1 cellular context compared by ENCODE assay signal in the genomic region with DNA sequence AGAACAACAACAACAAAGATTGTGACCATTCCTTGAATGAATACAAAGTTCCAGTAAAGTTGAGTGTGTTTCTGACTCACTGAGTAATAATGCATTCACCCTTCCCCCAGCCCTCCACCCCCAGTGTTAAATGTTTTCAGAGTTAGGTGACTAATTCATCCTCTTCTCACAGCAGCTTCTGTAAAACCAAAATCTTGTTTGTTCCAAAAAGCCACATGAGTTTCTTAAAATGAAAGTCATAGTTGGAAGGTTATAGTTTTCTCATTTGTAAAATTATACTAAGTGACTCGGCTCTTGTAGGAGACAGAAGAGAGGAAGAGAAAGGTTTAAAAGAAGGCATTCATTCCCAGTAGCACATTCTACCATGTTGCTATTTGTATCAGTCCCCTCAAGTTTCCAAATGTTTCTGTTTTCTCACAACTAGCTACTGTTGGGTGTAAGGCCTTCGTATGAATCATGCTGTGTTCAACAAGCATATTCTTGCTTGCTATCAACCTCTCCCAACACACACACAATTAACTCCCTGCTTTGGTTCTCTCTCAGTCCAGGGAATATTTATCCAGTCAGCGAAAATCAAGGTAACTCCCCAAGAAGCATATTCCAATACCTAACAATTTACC.
TF ChIP-seq lines count a peak whose summit lies in the region.

No MANE protein-coding gene starts in this region.

TF ChIP-seq in SK-N-SH, 30 proteins besides CTCF, POLR2A, EP300 and RAD21 (continued from another document):
- TF ChIP-seq, protein P1, sequence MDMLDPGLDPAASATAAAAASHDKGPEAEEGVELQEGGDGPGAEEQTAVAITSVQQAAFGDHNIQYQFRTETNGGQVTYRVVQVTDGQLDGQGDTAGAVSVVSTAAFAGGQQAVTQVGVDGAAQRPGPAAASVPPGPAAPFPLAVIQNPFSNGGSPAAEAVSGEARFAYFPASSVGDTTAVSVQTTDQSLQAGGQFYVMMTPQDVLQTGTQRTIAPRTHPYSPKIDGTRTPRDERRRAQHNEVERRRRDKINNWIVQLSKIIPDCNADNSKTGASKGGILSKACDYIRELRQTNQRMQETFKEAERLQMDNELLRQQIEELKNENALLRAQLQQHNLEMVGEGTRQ (IDR thresholded peaks at IDR 0.05; ENCODE audit: borderline replicate concordance, low read depth, low read length): no peak
- TF ChIP-seq CHD2 (IDR thresholded peaks at IDR 0.05; ENCODE audit: low read length, partially characterized antibody): no peak
- peak; percentile 64 for TF ChIP-seq NFIC (IDR thresholded peaks at IDR 0.05; ENCODE audit: borderline replicate concordance)
- TF ChIP-seq YY1 (IDR thresholded peaks at IDR 0.05; ENCODE audit: low read depth): no peak
- TF ChIP-seq JUND (IDR thresholded peaks at IDR 0.05): peak; percentile 91
- no peak for TF ChIP-seq TAF1 (IDR thresholded peaks at IDR 0.05; ENCODE audit: borderline replicate concordance, low read depth, low read length)
- TF ChIP-seq ZBTB33 (IDR thresholded peaks at IDR 0.05; ENCODE audit: borderline replicate concordance, low read depth): peak; percentile 51; the same call in 1 of the 2 replicates
